Comparison of ENCODE assay signal across 8 cellular contexts in genomic region chr6:125301435-125302391, GRCh38. TPM values are rescaled to one million over a fixed set of nuclear protein-coding genes. Genes with fewer than 3 reads are reported as not detected.
DNase-seq lines count a peak whose midpoint lies in the region; ATAC-seq and TF ChIP-seq lines count a peak whose summit lies in the region.

Gene HDDC2, minus strand, starts transcription at chr6:125301967. Its CDS starts 35 bp downstream, at chr6:125301932.

- ATAC-seq in HG03135 (IDR thresholded peaks at IDR 0.05; ENCODE audit: unreplicated experiment), result peak; percentile 82
- peak; percentile 78 for ATAC-seq in stimulated activated effector memory CD8-positive, alpha-beta T cell treated with anti-CD3 and anti-CD28 coated beads, Interleukin-12 subunit alpha, Interleukin-12 subunit beta, amount 100 ng/mL, for 72 hours

- in situ Hi-C loops in GM18951 (cut with MboI; ENCODE audit: low sequenced_read_pairs, unreplicated experiment), result no loop called here

- H3K27me3 ChIP-seq in BJ (ENCODE audit: control insufficient read depth, insufficient read depth, low read length), result 0 out of 2 replicates have a peak, but pooled peaks cover 4% of the 10 kb centered on the region

- POLR2A ChIA-PET in BJ (lab: Charles Lee), result interaction anchor here (0.6 kb wide), 2 partner anchors 334 to 571 kb away, joined by 4 to 5 read pairs; no protein-coding TSS in a partner anchor

- H3K4me3 ChIP-seq in BJ (ENCODE audit: low read depth, low read length), result peak within 1 kb of the TSS; percentile 73

- peak within 1 kb of the TSS; percentile 96 for H3K27ac Mint-ChIP-seq in stimulated activated effector memory CD8-positive, alpha-beta T cell treated with anti-CD3 and anti-CD28 coated beads, Interleukin-12 subunit alpha, Interleukin-12 subunit beta, amount 100 ng/mL, for 72 hours

- TF ChIP-seq CTCF in BJ (IDR thresholded peaks at IDR 0.05; ENCODE audit: insufficient read depth, low read depth, low read length), result no peak

- H3K36me3 ChIP-seq in BJ (ENCODE audit: control insufficient read depth, insufficient read depth, low read length), result peaks cover 3% of the 10 kb centered on the region

- peaks cover 43% of the 10 kb centered on the region for H3K36me3 Mint-ChIP-seq in stimulated activated effector memory CD8-positive, alpha-beta T cell treated with anti-CD3 and anti-CD28 coated beads, Interleukin-12 subunit alpha, Interleukin-12 subunit beta, amount 100 ng/mL, for 72 hours

- DNase-seq in BJ (ENCODE audit: low read depth), result no peak
- peak; percentile 43 for DNase-seq in NOMO-1 treated with DMSO at 0.1 percent for 48 hours (lab: John Stamatoyannopoulos, UW; ENCODE audit: unreplicated experiment)
- peak; percentile 77 for DNase-seq in activated CD8-positive, alpha-beta memory T cell treated with anti-CD3 and anti-CD28 coated beads, Interleukin-2, amount 50 U/mL, for 48 hours
- peak; percentile 38 for DNase-seq in epidermal melanocyte (ENCODE audit: insufficient read length, low spot score)
- peak; percentile 34 for DNase-seq in midbrain (lab: John Stamatoyannopoulos, UW)
- peak; percentile 53 to 82 for DNase-seq in stimulated activated effector memory CD8-positive, alpha-beta T cell treated with anti-CD3 and anti-CD28 coated beads, Interleukin-12 subunit alpha, Interleukin-12 subunit beta, amount 100 ng/mL, for 72 hours (ENCODE audit: low spot score in 2 of 2)

- peaks cover 49% of the 10 kb centered on the region for H3K4me1 Mint-ChIP-seq in stimulated activated effector memory CD8-positive, alpha-beta T cell treated with anti-CD3 and anti-CD28 coated beads, Interleukin-12 subunit alpha, Interleukin-12 subunit beta, amount 100 ng/mL, for 72 hours

- peak; percentile 74 for TF ChIP-seq POLR2A in GM18951 (IDR thresholded peaks at IDR 0.05; ENCODE audit: extremely low read depth, insufficient read depth, insufficient read length)

- CTCF ChIA-PET in BJ (lab: Yijun Ruan, JAX), result interaction anchor here (0.6 to 1.4 kb wide), 9 partner anchors 9 to 578 kb away, joined by 3 to 7 read pairs (median 4); partner anchors contain the start of gene TPD52L1

- peak within 1 kb of the TSS; percentile 77 for H3K4me3 Mint-ChIP-seq in stimulated activated effector memory CD8-positive, alpha-beta T cell treated with anti-CD3 and anti-CD28 coated beads, Interleukin-12 subunit alpha, Interleukin-12 subunit beta, amount 100 ng/mL, for 72 hours

- H3K9me3 Mint-ChIP-seq in stimulated activated effector memory CD8-positive, alpha-beta T cell treated with anti-CD3 and anti-CD28 coated beads, Interleukin-12 subunit alpha, Interleukin-12 subunit beta, amount 100 ng/mL, for 72 hours, result peaks cover 5% of the 10 kb centered on the region

RNA-seq across cellular contexts. Expression of gene HDDC2, which starts in this region (rescaled TPM):
- polyA plus RNA-seq in BJ (2011; rRNA removed), result 109 and 131 TPM in 2 replicates
- polyA minus RNA-seq in BJ (2011; rRNA and poly(A)+ RNA removed), result 18.9 and 19.2 TPM in 2 replicates
